In genomic region chr2:74441111-74441689, GRCh38 we compare ENCODE assay signal across 6 cellular contexts. TPM values are rescaled to one million over a fixed set of nuclear protein-coding genes. Genes with fewer than 3 reads are reported as not detected.
DNase-seq lines count a peak whose midpoint lies in the region; ATAC-seq and TF ChIP-seq lines count a peak whose summit lies in the region.

No MANE protein-coding gene starts in this region.

- no peaks in the 10 kb centered on the region for H4K20me1 ChIP-seq in OCI-LY1 (ENCODE audit: insufficient read depth, low read length)

- no peak for TF ChIP-seq POLR2A in esophagus muscularis mucosa (IDR thresholded peaks at IDR 0.05; ENCODE audit: low read depth)

- TF ChIP-seq CTCF in OCI-LY1 (IDR thresholded peaks at IDR 0.05; ENCODE audit: low read length) (no peak), esophagus muscularis mucosa (IDR thresholded peaks at IDR 0.05) (no peak)

- H3K79me2 ChIP-seq in OCI-LY1 (ENCODE audit: insufficient read depth, low read length) = no peaks in the 10 kb centered on the region

- H3K9me2 ChIP-seq in OCI-LY1 (ENCODE audit: low read depth, low read length) = no peaks in the 10 kb centered on the region

- no peak for ATAC-seq in stimulated activated memory B cell treated with anti-CD40 and anti-IgM and Interleukin-4, amounts not matched to agents 10 μg/mL and 1 μg/mL and 100 μg/mL, for 72 hours

- H3K4me1 Mint-ChIP-seq in stimulated activated memory B cell treated with anti-CD40 and anti-IgM and Interleukin-4, amounts not matched to agents 10 μg/mL and 1 μg/mL and 100 μg/mL, for 72 hours = peaks cover 55% of the 10 kb centered on the region

- H3K9ac ChIP-seq in OCI-LY1 (ENCODE audit: low read length) = no peak overlapping the region

- no peak for TF ChIP-seq EP300 in esophagus muscularis mucosa (IDR thresholded peaks at IDR 0.05)

- H3K27me3 Mint-ChIP-seq in stimulated activated memory B cell treated with anti-CD40 and anti-IgM and Interleukin-4, amounts not matched to agents 10 μg/mL and 1 μg/mL and 100 μg/mL, for 72 hours = peaks cover 24% of the 10 kb centered on the region

- H3K27me3 ChIP-seq in OCI-LY1 (ENCODE audit: insufficient read depth, low read length) (peaks cover 12% of the 10 kb centered on the region; the same call in 1 of the 2 replicates), esophagus muscularis mucosa (peaks cover 0 to 27% (median 7%) of the 10 kb centered on the region in 4 donors)

- DNase-seq in esophagus muscularis mucosa (ENCODE audit: extremely low spot score) (no peak), NCI-H187 treated with DMSO at 0.1 percent for 48 hours (lab: John Stamatoyannopoulos, UW) (no peak), H4 (ENCODE audit: low spot score) (no peak), kidney tubule cell (ENCODE audit: low spot score) (no peak)

- H3K36me3 ChIP-seq in OCI-LY1 (ENCODE audit: insufficient read depth, low read length) (no peaks in the 10 kb centered on the region), esophagus muscularis mucosa (peaks cover 0 to under 1% (median 0%) of the 10 kb centered on the region in 4 donors)

- intact Hi-C loops in esophagus muscularis mucosa (cut with DNase I) = no loop called here

- H3K27ac ChIP-seq in OCI-LY1 (ENCODE audit: low read depth, low read length, poor library complexity, severe bottlenecking) = no peak overlapping the region
- peak overlapping the region; percentile 80 to 86 (median 82) for H3K27ac ChIP-seq in esophagus muscularis mucosa (replicated peaks in 1 of 4)

- H3K9me3 ChIP-seq in OCI-LY1 (ENCODE audit: low read length) (no peaks in the 10 kb centered on the region), esophagus muscularis mucosa (no peaks in the 10 kb centered on the region)

- H3K4me1 ChIP-seq in OCI-LY1 (ENCODE audit: insufficient read depth, low read length, severe bottlenecking) (peaks cover 25% of the 10 kb centered on the region), esophagus muscularis mucosa (peaks cover 30 to 58% (median 54%) of the 10 kb centered on the region in 4 donors)

- H3F3A ChIP-seq in OCI-LY1 (ENCODE audit: insufficient read depth, low read length) = no peaks in the 10 kb centered on the region

- peak overlapping the region; percentile 78 for H3K27ac Mint-ChIP-seq in stimulated activated memory B cell treated with anti-CD40 and anti-IgM and Interleukin-4, amounts not matched to agents 10 μg/mL and 1 μg/mL and 100 μg/mL, for 72 hours

- H3K9me3 Mint-ChIP-seq in stimulated activated memory B cell treated with anti-CD40 and anti-IgM and Interleukin-4, amounts not matched to agents 10 μg/mL and 1 μg/mL and 100 μg/mL, for 72 hours = no peaks in the 10 kb centered on the region

- 43% methylated on average over 35 of the region's 35 CpGs for WGBS in esophagus muscularis mucosa

- H3K4me3 ChIP-seq in OCI-LY1 (ENCODE audit: low read depth, low read length, poor library complexity, severe bottlenecking) = peak overlapping the region; percentile 32
- peak overlapping the region; percentile 59 to 66 (median 63) for H3K4me3 ChIP-seq in esophagus muscularis mucosa

- H3K4me3 Mint-ChIP-seq in stimulated activated memory B cell treated with anti-CD40 and anti-IgM and Interleukin-4, amounts not matched to agents 10 μg/mL and 1 μg/mL and 100 μg/mL, for 72 hours = peak overlapping the region; percentile 84

- H3K36me3 Mint-ChIP-seq in stimulated activated memory B cell treated with anti-CD40 and anti-IgM and Interleukin-4, amounts not matched to agents 10 μg/mL and 1 μg/mL and 100 μg/mL, for 72 hours = no peaks in the 10 kb centered on the region

- no peak overlapping the region for H2AFZ ChIP-seq in OCI-LY1 (ENCODE audit: low read length)

- H3K4me2 ChIP-seq in OCI-LY1 (ENCODE audit: low read length) = peak overlapping the region; percentile 43

RNA-seq across cellular contexts. Expression of gene RTKN, which starts 0.5 kb away (rescaled TPM):
- 10 to 100 TPM in 2 of 4 donors, 1 to 10 TPM in 2; 8.4 to 14.1 (median 11.3) TPM for total RNA-seq in esophagus muscularis mucosa
- total RNA-seq in H4 (2014; rRNA removed; shearing (Covaris generic)) = 9.4 and 10.5 TPM in 2 replicates

RNA-seq across cellular contexts. Expression of gene INO80B, which starts 13.7 kb away (rescaled TPM):
- 10 to 100 TPM in 3 of 4 donors, 1 to 10 TPM in 1; 8.7 to 16.6 (median 10.6) TPM for total RNA-seq in esophagus muscularis mucosa
- 30.1 and 55.7 TPM in 2 replicates for total RNA-seq in H4 (2014; rRNA removed; shearing (Covaris generic))

RNA-seq across cellular contexts. Expression of gene WBP1, which starts 17.0 kb away (rescaled TPM):
- total RNA-seq in esophagus muscularis mucosa = 10 to 100 TPM; 40.0 to 56.4 (median 47.2) TPM
- 86.8 and 93.9 TPM in 2 replicates for total RNA-seq in H4 (2014; rRNA removed; shearing (Covaris generic))

RNA-seq across cellular contexts. Expression of gene WDR54, which starts 19.7 kb away (rescaled TPM):
- 10 to 100 TPM in 2 of 4 donors, 1 to 10 TPM in 2; 7.6 to 14.6 (median 11.9) TPM for total RNA-seq in esophagus muscularis mucosa
- 32.6 and 43.4 TPM in 2 replicates for total RNA-seq in H4 (2014; rRNA removed; shearing (Covaris generic))

RNA-seq across cellular contexts. Expression of gene C2orf81, which starts 19.8 kb away (rescaled TPM):
- total RNA-seq in esophagus muscularis mucosa = 1 to 10 TPM in 3 of 4 donors, under 1 TPM in 1; 0.66 to 4.6 (median 3.2) TPM
- total RNA-seq in H4 (2014; rRNA removed; shearing (Covaris generic)) = 0.53 and 0.70 TPM in 2 replicates
